Comparison of ENCODE assay signal across 8 cellular contexts in the genomic region with DNA sequence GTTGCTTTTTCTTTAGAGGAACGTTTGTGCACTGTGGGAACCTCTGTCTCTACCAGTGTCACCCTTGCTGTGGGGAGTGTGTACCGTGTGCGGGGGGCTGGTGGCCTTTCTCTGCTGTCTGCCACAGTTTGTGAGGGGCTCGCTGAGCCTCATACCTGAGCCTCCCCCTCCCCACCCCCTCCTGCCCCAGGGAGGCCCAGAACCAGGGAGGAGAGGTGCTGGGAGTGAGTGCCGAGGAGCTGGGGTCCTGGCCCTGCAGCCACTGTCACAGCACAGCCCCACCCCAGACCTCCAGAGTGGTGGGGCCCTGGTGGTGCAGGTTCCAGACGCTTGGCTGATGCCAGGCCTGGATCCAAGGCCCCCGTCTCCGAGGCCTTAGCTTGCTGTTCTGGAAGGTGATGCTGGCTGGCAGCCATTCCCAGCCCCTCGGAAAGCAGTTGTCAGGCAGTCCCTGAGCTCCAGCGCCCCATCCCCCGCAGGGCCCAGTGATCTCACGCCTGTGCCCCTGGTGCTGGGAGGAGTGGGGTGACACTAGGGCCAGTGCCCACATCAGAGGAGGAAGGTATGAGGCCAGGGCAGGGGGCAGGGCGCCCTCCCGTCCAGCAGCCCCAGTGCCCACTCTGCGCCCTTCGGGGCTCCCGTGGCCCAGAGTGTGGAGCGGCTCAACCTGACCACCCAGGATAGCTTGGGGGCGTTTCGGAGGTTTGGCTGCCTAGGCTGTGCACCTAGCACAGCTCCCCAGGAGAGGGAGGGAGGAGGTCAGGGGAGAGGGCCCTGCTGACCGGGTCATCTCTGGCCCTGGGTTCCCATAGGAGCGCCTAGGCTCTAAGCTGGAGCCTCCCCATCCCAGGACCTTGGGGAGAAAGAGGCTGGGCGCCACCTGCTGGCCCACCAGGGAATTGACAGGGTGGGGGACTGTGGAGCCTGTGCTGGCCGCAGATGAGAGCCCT. TPM values are rescaled to one million over a fixed set of nuclear protein-coding genes. Genes with fewer than 3 reads are reported as not detected.
A peak's percentile ranks its signal among the peaks of the same experiment; 100 is the strongest.
DNase-seq lines count a peak whose midpoint lies in the region; ATAC-seq and TF ChIP-seq lines count a peak whose summit lies in the region.

No MANE protein-coding gene starts in this region.

- WGBS in lung, 2 donors, result 79 to 87% methylated on average over 22 to 23 of the region's 24 CpGs
- 78 to 86% methylated on average over 18 to 19 of the region's 24 CpGs for WGBS in testis, 2 donors

- no peaks in the 10 kb centered on the region for H3K9me3 ChIP-seq in lung (ENCODE audit: control insufficient read depth in 2 of 2, insufficient read depth in 1 of 2, low read length in 1 of 2)
- H3K9me3 ChIP-seq in testis, result no peaks in the 10 kb centered on the region

- H3K27me3 ChIP-seq in lung (ENCODE audit: control insufficient read depth, insufficient read depth) (no peaks in the 10 kb centered on the region), testis (no peaks in the 10 kb centered on the region)

- no peak for TF ChIP-seq POLR2A in testis (IDR thresholded peaks at IDR 0.05)

- H3K4me3 ChIP-seq in lung (no peak overlapping the region), testis (no peak overlapping the region)

- no peaks in the 10 kb centered on the region for H3K36me3 ChIP-seq in lung (ENCODE audit: control insufficient read depth in 2 of 2, insufficient read depth in 2 of 2, low read length in 2 of 2)
- H3K36me3 ChIP-seq in testis (ENCODE audit: low read depth, missing control alignments), result no peaks in the 10 kb centered on the region

- intact Hi-C loops in testis (cut with DNase I; ENCODE audit: low total_unique reads), result loop anchor here (2.0 kb wide), 1 partner anchor 401 kb away; no protein-coding TSS in a partner anchor

- TF ChIP-seq CTCF in AG09319 (IDR thresholded peaks at IDR 0.05; ENCODE audit: low read depth, low read length) (peak; percentile 38), lung (IDR thresholded peaks at IDR 0.05; ENCODE audit: control extremely low read depth, extremely low read depth) (no peak), testis (IDR thresholded peaks at IDR 0.05) (peak; percentile 59 to 70 (median 62))

- H3K4me1 ChIP-seq in lung (ENCODE audit: control insufficient read depth in 2 of 2, insufficient read depth in 2 of 2, low read length in 2 of 2) (no peaks in the 10 kb centered on the region), testis (peaks cover 12% of the 10 kb centered on the region)

- ATAC-seq in GM21528 (IDR thresholded peaks at IDR 0.05; ENCODE audit: low FRiP score, unreplicated experiment) (peak; percentile 46), lung (ENCODE audit: insufficient read depth, low FRiP score) (peak; percentile 55), HG03460 (IDR thresholded peaks at IDR 0.05; ENCODE audit: unreplicated experiment) (no peak)

- H3K27ac ChIP-seq in lung (ENCODE audit: low read depth in 1 of 2, low read length in 1 of 2), result no peak overlapping the region
- H3K27ac ChIP-seq in testis, result no peak overlapping the region

- DNase-seq in AG09319 (ENCODE audit: extremely low read depth, low read depth), result no peak
- peak; percentile 51 for DNase-seq in T-helper 9 cell
- DNase-seq in central memory CD4-positive, alpha-beta T cell, result peak; percentile 42
- peak; percentile 54 for DNase-seq in lung (ENCODE audit: low spot score)
- peak; percentile 58 for DNase-seq in testis
- no peak for DNase-seq in cerebellar nuclear complex (lab: John Stamatoyannopoulos, UW)

RNA-seq across cellular contexts. Expression of gene ALPP, which starts 53.0 kb away (rescaled TPM):
- total RNA-seq in lung (10 to 100 TPM in 1 of 2 donors, 1 to 10 TPM in 1; 7.0 to 25.8 TPM), testis (under 1 TPM; 0.25 to 0.87 TPM)
- polyA plus RNA-seq in lung (10 to 100 TPM in 1 of 2 donors, 1 to 10 TPM in 1; 7.4 to 15.5 TPM), testis (ENCODE audit: insufficient read depth, low read depth, low replicate concordance) (not detected)

Comparison
In these comparisons a context has a peak if more than half of its experiments do, and no peak if none do; other contexts are left out.
1. DNase-seq: peak in T-helper 9 cell (single experiment), central memory CD4-positive, alpha-beta T cell (single experiment), lung (single experiment) and testis (single experiment); none in AG09319 (single experiment) and cerebellar nuclear complex (0 of 2).
2. RNA of gene ALPP, which starts 53.0 kb away (total RNA-seq): 7.0 to 25.8 TPM in lung; 0.25 to 0.87 TPM in testis; every median in the first group is over 4 times any median in the second.